27 cellular contexts compared by ENCODE assay signal in genomic region chr3:41339758-41340157, GRCh38.
"Had no signal": no experiment of that assay in that cellular context is flagged by ENCODE, and none has a peak within 500 bp of the region (broad histone marks: within the 10 kb centered on the region; RNA-seq: fewer than 3 reads in every experiment).

No MANE protein-coding gene starts in this region.

- H3K9me3 Mint-ChIP-seq: activated CD4-positive, alpha-beta T cell treated with anti-CD3 and anti-CD28 coated beads, Interleukin-2, amount 10 ng/mL, durations not matched to agents 7 days and 5 days; activated naive CD4-positive, alpha-beta T cell treated with anti-CD3 and anti-CD28 coated beads, Interleukin-2, amount 10 ng/mL, durations not matched to agents 7 days and 5 days; activated T-cell treated with anti-CD3 and anti-CD28 coated beads, Interleukin-2, amount 50 U/mL, for 72 hours had no signal

- ATAC-seq: activated naive CD4-positive, alpha-beta T cell treated with anti-CD3 and anti-CD28 coated beads, Interleukin-2, amount 50 U/mL, for 72 hours; activated T-cell treated with anti-CD3 and anti-CD28 coated beads, Interleukin-2, amount 50 U/mL, for 72 hours; gastroesophageal sphincter had no signal

- H3K27ac ChIP-seq: ascending aorta, breast epithelium, cardiac muscle cell, colonic mucosa, epithelial cell of prostate, esophagus squamous epithelium, gastroesophageal sphincter had no signal

- H3K36me3 ChIP-seq: ascending aorta, breast epithelium, cardiac muscle cell, colonic mucosa, esophagus squamous epithelium, gastroesophageal sphincter had no signal

- H3K4me1 ChIP-seq: ascending aorta, breast epithelium, colonic mucosa, esophagus squamous epithelium had no signal

- H3K4me3 ChIP-seq: ascending aorta, breast epithelium, cardiac muscle cell, colonic mucosa, esophagus squamous epithelium, gastroesophageal sphincter had no signal

- H3K27ac Mint-ChIP-seq: activated CD4-positive, alpha-beta memory T cell treated with anti-CD3 and anti-CD28 coated beads, Interleukin-2, amount 10 ng/mL, durations not matched to agents 7 days and 5 days; activated CD4-positive, alpha-beta T cell treated with anti-CD3 and anti-CD28 coated beads, Interleukin-2, amount 10 ng/mL, durations not matched to agents 7 days and 5 days; activated naive CD4-positive, alpha-beta T cell treated with anti-CD3 and anti-CD28 coated beads, Interleukin-2, amount 10 ng/mL, durations not matched to agents 7 days and 5 days; activated naive CD4-positive, alpha-beta T cell treated with anti-CD3 and anti-CD28 coated beads, Interleukin-2, amount 50 U/mL, for 72 hours; activated naive CD8-positive, alpha-beta T cell treated with anti-CD3 and anti-CD28 coated beads, Interleukin-2, amount 10 ng/mL, durations not matched to agents 7 days and 5 days; activated T-cell treated with anti-CD3 and anti-CD28 coated beads, Interleukin-2, amount 50 U/mL, for 24 hours; activated T-cell treated with anti-CD3 and anti-CD28 coated beads, Interleukin-2, amount 50 U/mL, for 72 hours had no signal

- H3K36me3 Mint-ChIP-seq: activated naive CD4-positive, alpha-beta T cell treated with anti-CD3 and anti-CD28 coated beads, Interleukin-2, amount 10 ng/mL, durations not matched to agents 7 days and 5 days; activated naive CD8-positive, alpha-beta T cell treated with anti-CD3 and anti-CD28 coated beads, Interleukin-2, amount 10 ng/mL, durations not matched to agents 7 days and 5 days; brain had no signal

- H3K27me3 Mint-ChIP-seq: activated CD4-positive, alpha-beta memory T cell treated with anti-CD3 and anti-CD28 coated beads, Interleukin-2, amount 10 ng/mL, durations not matched to agents 7 days and 5 days; activated CD4-positive, alpha-beta T cell treated with anti-CD3 and anti-CD28 coated beads, Interleukin-2, amount 10 ng/mL, durations not matched to agents 7 days and 5 days; activated naive CD4-positive, alpha-beta T cell treated with anti-CD3 and anti-CD28 coated beads, Interleukin-2, amount 10 ng/mL, durations not matched to agents 7 days and 5 days; activated naive CD8-positive, alpha-beta T cell treated with anti-CD3 and anti-CD28 coated beads, Interleukin-2, amount 10 ng/mL, durations not matched to agents 7 days and 5 days; activated T-cell treated with anti-CD3 and anti-CD28 coated beads, Interleukin-2, amount 50 U/mL, for 24 hours; brain had no signal

- H3K9me3 ChIP-seq: breast epithelium, colonic mucosa, esophagus squamous epithelium had no signal

- DNase-seq: activated CD4-positive, alpha-beta memory T cell treated with anti-CD3 and anti-CD28 coated beads, Interleukin-2, amount 10 ng/mL, durations not matched to agents 7 days and 5 days; activated CD4-positive, alpha-beta T cell treated with anti-CD3 and anti-CD28 coated beads for 1 hour; activated CD4-positive, alpha-beta T cell treated with anti-CD3 and anti-CD28 coated beads for 4 hours; activated CD4-positive, alpha-beta T cell treated with anti-CD3 and anti-CD28 coated beads, Interleukin-2, amount 10 ng/mL, durations not matched to agents 7 days and 5 days; activated CD4-positive, alpha-beta T cell treated with anti-CD3 and anti-CD28 coated beads, Interleukin-2, amount 50 U/mL, for 4 hours; activated CD8-positive, alpha-beta memory T cell treated with anti-CD3 and anti-CD28 coated beads, Interleukin-2, amount 50 U/mL, for 48 hours; activated gamma-delta T cell; activated naive CD4-positive, alpha-beta T cell; activated naive CD4-positive, alpha-beta T cell treated with anti-CD3 and anti-CD28 coated beads, Interleukin-2, amount 10 ng/mL, durations not matched to agents 7 days and 5 days; activated naive CD8-positive, alpha-beta T cell treated with anti-CD3 and anti-CD28 coated beads, Interleukin-2, amount 10 ng/mL, durations not matched to agents 7 days and 5 days; activated T-cell treated with anti-CD3 and anti-CD28 coated beads for 4 hours; activated T-cell treated with anti-CD3 and anti-CD28 coated beads, Interleukin-2, amount 50 U/mL, for 24 hours; activated T-cell treated with anti-CD3 and anti-CD28 coated beads, Interleukin-2, amount 50 U/mL, for 72 hours; central memory CD4-positive, alpha-beta T cell; cerebellar nuclear complex; colonic mucosa; effector CD8-positive, alpha-beta T cell; esophagus squamous epithelium; foreskin melanocyte; T-helper 2 cell had no signal

- H3K27me3 ChIP-seq: ascending aorta, breast epithelium, cardiac muscle cell, colonic mucosa, esophagus squamous epithelium, gastroesophageal sphincter had no signal

- H3K4me1 Mint-ChIP-seq: activated CD4-positive, alpha-beta memory T cell treated with anti-CD3 and anti-CD28 coated beads, Interleukin-2, amount 10 ng/mL, durations not matched to agents 7 days and 5 days; activated CD4-positive, alpha-beta T cell treated with anti-CD3 and anti-CD28 coated beads, Interleukin-2, amount 10 ng/mL, durations not matched to agents 7 days and 5 days; activated naive CD4-positive, alpha-beta T cell treated with anti-CD3 and anti-CD28 coated beads, Interleukin-2, amount 10 ng/mL, durations not matched to agents 7 days and 5 days; activated naive CD8-positive, alpha-beta T cell treated with anti-CD3 and anti-CD28 coated beads, Interleukin-2, amount 10 ng/mL, durations not matched to agents 7 days and 5 days; brain had no signal

- H3K4me3 Mint-ChIP-seq: activated CD4-positive, alpha-beta memory T cell treated with anti-CD3 and anti-CD28 coated beads, Interleukin-2, amount 10 ng/mL, durations not matched to agents 7 days and 5 days; activated CD4-positive, alpha-beta T cell treated with anti-CD3 and anti-CD28 coated beads, Interleukin-2, amount 10 ng/mL, durations not matched to agents 7 days and 5 days; activated naive CD4-positive, alpha-beta T cell treated with anti-CD3 and anti-CD28 coated beads, Interleukin-2, amount 10 ng/mL, durations not matched to agents 7 days and 5 days; activated naive CD8-positive, alpha-beta T cell treated with anti-CD3 and anti-CD28 coated beads, Interleukin-2, amount 10 ng/mL, durations not matched to agents 7 days and 5 days; activated T-cell treated with anti-CD3 and anti-CD28 coated beads, Interleukin-2, amount 50 U/mL, for 24 hours; activated T-cell treated with anti-CD3 and anti-CD28 coated beads, Interleukin-2, amount 50 U/mL, for 72 hours; brain had no signal
